11 cellular contexts compared by ENCODE assay signal in genomic region chr13:49314344-49314882, GRCh38.
DNase-seq lines count a peak whose midpoint lies in the region; ATAC-seq, FAIRE-seq and TF ChIP-seq lines count a peak whose summit lies in the region.
"Had no signal": no experiment of that assay in that cellular context is flagged by ENCODE, and none has a peak within 500 bp of the region (broad histone marks: within the 10 kb centered on the region; RNA-seq: fewer than 3 reads in every experiment).

No MANE protein-coding gene starts in this region.

- H3K4me1 Mint-ChIP-seq in stimulated activated effector memory CD8-positive, alpha-beta T cell treated with anti-CD3 and anti-CD28 coated beads, Interleukin-12 subunit alpha, Interleukin-12 subunit beta, amount 100 ng/mL, for 72 hours, result peaks cover 11% of the 10 kb centered on the region

- intact Hi-C loops in GM12878 (cut with micrococcal nuclease; ENCODE audit: unreplicated experiment), result no loop called here

- no peaks in the 10 kb centered on the region for H4K20me1 ChIP-seq in GM12878 (ENCODE audit: control insufficient read depth, insufficient read depth)
- H4K20me1 ChIP-seq in keratinocyte (ENCODE audit: control insufficient read depth, extremely low read depth, insufficient read depth, low read length), result no peaks in the 10 kb centered on the region

- H3K79me2 ChIP-seq in GM12878 (ENCODE audit: control insufficient read depth, insufficient read depth, low read length), result no peaks in the 10 kb centered on the region
- no peaks in the 10 kb centered on the region for H3K79me2 ChIP-seq in keratinocyte (ENCODE audit: control insufficient read depth, insufficient read depth, low read length)

- peaks cover 7% of the 10 kb centered on the region for H3K36me3 Mint-ChIP-seq in stimulated activated effector memory CD8-positive, alpha-beta T cell treated with anti-CD3 and anti-CD28 coated beads, Interleukin-12 subunit alpha, Interleukin-12 subunit beta, amount 100 ng/mL, for 72 hours

- FAIRE-seq in GM12878 (lab: Jason Lieb, UNC), result no peak
- FAIRE-seq in keratinocyte (lab: Jason Lieb, UNC), result no peak
- no peak for FAIRE-seq in GM12891 (lab: Jason Lieb, UNC)
- FAIRE-seq: urothelium cell line had no signal

- no peak for TF ChIP-seq POLR2A in GM12878 (IDR thresholded peaks at IDR 0.05; ENCODE audit: low read depth, low read length)
- TF ChIP-seq POLR2A in GM12891 (IDR thresholded peaks at IDR 0.05; ENCODE audit: low read depth, low read length), result no peak

- H3K9me1 ChIP-seq in keratinocyte (ENCODE audit: control insufficient read depth, extremely low read depth, insufficient read depth, low read length), result no peaks in the 10 kb centered on the region

- dilution Hi-C loops in keratinocyte (cut with MboI; ENCODE audit: extremely low pct_ligation_motif_present, low sequenced_read_pairs), result loop anchor here (25.0 kb wide), 1 partner anchor 123 kb away; the partner anchor contains the start of genes CAB39L and SETDB2

- TF ChIP-seq CTCF in GM12878 (IDR thresholded peaks at IDR 0.05 in 2 of 3, conservative IDR thresholded peaks at IDR 0.05 in 1 of 3; ENCODE audit: control insufficient read depth in 2 of 3, extremely low read depth in 1 of 3, insufficient read depth in 1 of 3, low read depth in 3 of 3, low read length in 3 of 3) (no peak), keratinocyte (optimal IDR thresholded peaks at IDR 0.05 in 1 of 3, IDR thresholded peaks at IDR 0.05 in 1 of 3, conservative IDR thresholded peaks at IDR 0.05 in 1 of 3; ENCODE audit: extremely low read depth in 1 of 3, insufficient read depth in 2 of 3, low read length in 3 of 3) (no peak)

- ATAC-seq in GM19351 (IDR thresholded peaks at IDR 0.05; ENCODE audit: unreplicated experiment), result peak; percentile 81
- ATAC-seq in GM12878, result peak; percentile 88
- ATAC-seq in stimulated activated effector memory CD8-positive, alpha-beta T cell treated with anti-CD3 and anti-CD28 coated beads, Interleukin-12 subunit alpha, Interleukin-12 subunit beta, amount 100 ng/mL, for 72 hours, result peak; percentile 84
- ATAC-seq in HG03095 (IDR thresholded peaks at IDR 0.05; ENCODE audit: unreplicated experiment), result no peak

- SMC1A ChIA-PET in GM12878 (lab: Charles Lee; ENCODE audit: uncharacterized antibody, unreplicated experiment), result no interaction called here

- 64% methylated on average over 6 of the region's 6 CpGs for WGBS in GM12878 (ENCODE audit: insufficient coverage, insufficient replicate concordance, low lambda C conversion rate, missing lambda C conversion rate)

- H3K27ac Mint-ChIP-seq in stimulated activated effector memory CD8-positive, alpha-beta T cell treated with anti-CD3 and anti-CD28 coated beads, Interleukin-12 subunit alpha, Interleukin-12 subunit beta, amount 100 ng/mL, for 72 hours, result no peak overlapping the region

- H3K9me3 ChIP-seq in GM12878 (replicated peaks; ENCODE audit: control insufficient read depth, insufficient read depth, low read length), result no peaks in the 10 kb centered on the region
- H3K9me3 ChIP-seq in keratinocyte (ENCODE audit: control insufficient read depth, low read depth, low read length), result no peaks in the 10 kb centered on the region

- H3K9ac ChIP-seq in GM12878 (ENCODE audit: control insufficient read depth, insufficient read depth, low read length) (no peak overlapping the region), keratinocyte (ENCODE audit: control insufficient read depth, extremely low read depth, insufficient read depth, low read length) (peak overlapping the region; percentile 14)

- TF ChIP-seq EP300 in GM12878 (IDR thresholded peaks at IDR 0.05; ENCODE audit: borderline replicate concordance in 1 of 2, control insufficient read depth in 1 of 2, low read depth in 2 of 2, low read length in 2 of 2), result no peak

- H3K27ac ChIP-seq in GM12878 (ENCODE audit: control insufficient read depth, insufficient read depth), result no peak overlapping the region
- peak overlapping the region; percentile 70 for H3K27ac ChIP-seq in keratinocyte (ENCODE audit: control insufficient read depth, insufficient read depth, low read length)
- H3K27ac ChIP-seq: cardiac muscle cell had no signal

- in situ Hi-C loops in GM12878 (cut with MboI), result no loop called here

- H3K4me2 ChIP-seq in GM12878 (ENCODE audit: control insufficient read depth, insufficient read depth) (no peak overlapping the region), keratinocyte (ENCODE audit: control insufficient read depth, extremely low read depth, insufficient read depth, low read depth, low read length) (peak overlapping the region; percentile 43)

- CTCF ChIA-PET in GM12878 (lab: Yijun Ruan, JAX), result interaction anchor here (0.9 kb wide), 1 partner anchor 8 kb away, joined by 3 read pairs; no protein-coding TSS in a partner anchor

- H2AFZ ChIP-seq in GM12878 (ENCODE audit: control insufficient read depth, low read depth, low read length) (no peak overlapping the region), keratinocyte (ENCODE audit: control insufficient read depth, low read length) (peak overlapping the region; percentile 93)

- H3K27me3 ChIP-seq in GM12878 (replicated peaks in 1 of 2; ENCODE audit: control insufficient read depth in 2 of 2, insufficient read depth in 2 of 2, low read length in 1 of 2) (no peaks in the 10 kb centered on the region), keratinocyte (ENCODE audit: control insufficient read depth, extremely low read depth, insufficient read depth, low read length) (no peaks in the 10 kb centered on the region)
- H3K27me3 ChIP-seq: cardiac muscle cell had no signal

- H3K9me3 Mint-ChIP-seq in stimulated activated effector memory CD8-positive, alpha-beta T cell treated with anti-CD3 and anti-CD28 coated beads, Interleukin-12 subunit alpha, Interleukin-12 subunit beta, amount 100 ng/mL, for 72 hours, result no peaks in the 10 kb centered on the region

- H3K36me3 ChIP-seq in GM12878 (ENCODE audit: control insufficient read depth in 2 of 2, insufficient read depth in 2 of 2, low read length in 1 of 2) (no peaks in the 10 kb centered on the region), keratinocyte (ENCODE audit: control insufficient read depth in 2 of 2, extremely low read depth in 1 of 2, insufficient read depth in 2 of 2, low read length in 2 of 2) (peaks cover 0 to 2% of the 10 kb centered on the region in 2 experiments)

- POLR2A ChIA-PET in GM12878 (lab: Charles Lee), result no interaction called here

- no peak for TF ChIP-seq RAD21 in GM12878 (IDR thresholded peaks at IDR 0.05; ENCODE audit: insufficient read depth, low read depth, low read length)

- H3K4me3 ChIP-seq in GM12878 (no peak overlapping the region), keratinocyte (ENCODE audit: control insufficient read depth in 2 of 3, extremely low read depth in 1 of 3, insufficient read depth in 2 of 3, low read depth in 1 of 3, low read length in 3 of 3) (no peak overlapping the region)
- H3K4me3 ChIP-seq: cardiac muscle cell had no signal

- H3K4me1 ChIP-seq in GM12878 (ENCODE audit: control insufficient read depth, insufficient read depth, low read length) (no peaks in the 10 kb centered on the region), keratinocyte (ENCODE audit: control insufficient read depth, extremely low read depth, insufficient read depth, low read length) (peaks cover 14% of the 10 kb centered on the region)

- no peak overlapping the region for H3K4me3 Mint-ChIP-seq in stimulated activated effector memory CD8-positive, alpha-beta T cell treated with anti-CD3 and anti-CD28 coated beads, Interleukin-12 subunit alpha, Interleukin-12 subunit beta, amount 100 ng/mL, for 72 hours

- no peak for DNase-seq in GM12878 (ENCODE audit: low read depth, low spot score)
- DNase-seq in keratinocyte (ENCODE audit: low read depth, low spot score), result no peak
- DNase-seq in stimulated activated effector memory CD8-positive, alpha-beta T cell treated with anti-CD3 and anti-CD28 coated beads, Interleukin-12 subunit alpha, Interleukin-12 subunit beta, amount 100 ng/mL, for 72 hours (ENCODE audit: low spot score in 2 of 2), result no peak
- DNase-seq in superior temporal gyrus (ENCODE audit: extremely low spot score), result no peak
- DNase-seq in GM12891 (ENCODE audit: insufficient read length, low spot score), result no peak
- no peak for DNase-seq in NCI-H446 (lab: John Stamatoyannopoulos, UW)
- DNase-seq: DND-41 had no signal

- no TSS peak for BruUV-seq in GM12878 (replicated peaks; lab: Mats Ljungman, UMichigan)

- RAD21 ChIA-PET in GM12878 (lab: Charles Lee; ENCODE audit: unreplicated experiment), result no interaction called here

TF ChIP-seq in GM12878, 131 proteins besides CTCF, POLR2A, EP300 and RAD21 (continues in another document):
- TF ChIP-seq PKNOX1 (IDR thresholded peaks at IDR 0.05) (no peak), FOS (IDR thresholded peaks at IDR 0.05; ENCODE audit: borderline replicate concordance, extremely low read depth, insufficient read length) (no peak)

TF ChIP-seq in GM12891, 5 proteins besides CTCF, POLR2A, EP300 and RAD21:
- TF ChIP-seq POU2F2 (IDR thresholded peaks at IDR 0.05; ENCODE audit: low read depth, low read length) (no peak), SPI1 (IDR thresholded peaks at IDR 0.05; ENCODE audit: low read depth, low read length) (no peak)
